In genomic region chr3:43894176-43895049, GRCh38 we compare ENCODE assay signal across 1 cellular context.
TF ChIP-seq lines count a peak whose summit lies in the region.

No MANE protein-coding gene starts in this region.

TF ChIP-seq in K562, 482 proteins besides CTCF, POLR2A, EP300 and RAD21 (continued from another document and continues in another):
- TF ChIP-seq PBX2 (CRISPR knock-in tag; IDR thresholded peaks at IDR 0.05; ENCODE audit: low read depth) (no peak), PBX2 (tag; conservative IDR thresholded peaks at IDR 0.05; ENCODE audit: low read depth) (no peak), IRF9 (tag; IDR thresholded peaks at IDR 0.05) (no peak), PHF8 (IDR thresholded peaks at IDR 0.05; ENCODE audit: borderline replicate concordance, low read length) (no peak), CXXC5 (CRISPR knock-in tag; IDR thresholded peaks at IDR 0.05) (peak; percentile 19; the same call in 1 of the 2 replicates), SIN3B (IDR thresholded peaks at IDR 0.05; ENCODE audit: low read depth) (no peak), BCLAF1 (IDR thresholded peaks at IDR 0.05; ENCODE audit: borderline replicate concordance in 1 of 2, control insufficient read depth in 1 of 2, low read depth in 2 of 2, low read length in 1 of 2) (no peak), NR2F6 (CRISPR knock-in tag; IDR thresholded peaks at IDR 0.05) (no peak), THRAP3 (IDR thresholded peaks at IDR 0.05; ENCODE audit: borderline replicate concordance) (no peak), JUN (IDR thresholded peaks at IDR 0.05; ENCODE audit: borderline replicate concordance, low read depth, low read length) (no peak), JUN (CRISPR knock-in tag; IDR thresholded peaks at IDR 0.05; ENCODE audit: borderline replicate concordance) (no peak), MED1 (CRISPR knock-in tag; IDR thresholded peaks at IDR 0.05; ENCODE audit: borderline replicate concordance) (no peak), ETV1 (tag; conservative IDR thresholded peaks at IDR 0.05; ENCODE audit: low read depth) (no peak), CREB3 (tag; conservative IDR thresholded peaks at IDR 0.05; ENCODE audit: low read depth) (no peak), ZC3H4 (CRISPR knock-in tag; IDR thresholded peaks at IDR 0.05; ENCODE audit: borderline replicate concordance) (no peak), MCM5 (IDR thresholded peaks at IDR 0.05; ENCODE audit: low read depth) (no peak), HNRNPL (IDR thresholded peaks at IDR 0.05; ENCODE audit: low read depth, low read length) (no peak), TEAD4 (IDR thresholded peaks at IDR 0.05; ENCODE audit: low read length) (no peak), TEAD4 (CRISPR knock-in tag; IDR thresholded peaks at IDR 0.05; ENCODE audit: borderline replicate concordance) (0 out of 2 replicates have a peak, but pooled peaks have one; percentile 79), FIP1L1 (IDR thresholded peaks at IDR 0.05; ENCODE audit: low read depth, low read length, poor library complexity, severe bottlenecking) (peak; percentile 41), IFI16 (CRISPR knock-in tag; IDR thresholded peaks at IDR 0.05) (no peak), KHSRP (IDR thresholded peaks at IDR 0.05) (no peak), ETV6 (IDR thresholded peaks at IDR 0.05; ENCODE audit: borderline replicate concordance in 1 of 2, low read depth in 2 of 2, low read length in 1 of 2) (no peak), ETV6 (CRISPR knock-in tag; IDR thresholded peaks at IDR 0.05; ENCODE audit: borderline replicate concordance) (peak; percentile 33; the same call in 1 of the 2 replicates), E2F6 (IDR thresholded peaks at IDR 0.05; ENCODE audit: borderline replicate concordance in 1 of 2, extremely low read depth in 1 of 2, insufficient read depth in 1 of 2, insufficient read length in 1 of 2, low read depth in 1 of 2, low read length in 1 of 2, poor library complexity in 1 of 2, severe bottlenecking in 1 of 2) (peak in 1 of 2 experiments; percentile 82), BHLHE40 (IDR thresholded peaks at IDR 0.05; ENCODE audit: low read length) (peak; percentile 67), ZNF583 (CRISPR knock-in tag; IDR thresholded peaks at IDR 0.05) (no peak), MYBL2 (IDR thresholded peaks at IDR 0.05; ENCODE audit: low read depth) (no peak), MYBL2 (CRISPR knock-in tag; IDR thresholded peaks at IDR 0.05; ENCODE audit: borderline replicate concordance) (no peak), CCNT2 (IDR thresholded peaks at IDR 0.05; ENCODE audit: borderline replicate concordance, extremely low read depth, insufficient read length, low read depth, low read length) (no peak), RNF219 (CRISPR knock-in tag; IDR thresholded peaks at IDR 0.05) (no peak), ZNF12 (CRISPR knock-in tag; IDR thresholded peaks at IDR 0.05) (no peak), SPI1 (IDR thresholded peaks at IDR 0.05; ENCODE audit: borderline replicate concordance, low read depth, low read length) (no peak), ZNF3 (CRISPR knock-in tag; IDR thresholded peaks at IDR 0.05) (no peak), CBFA2T3 (IDR thresholded peaks at IDR 0.05) (no peak), ATF3 (IDR thresholded peaks at IDR 0.05) (no peak), ATF3 (CRISPR knock-in tag; conservative IDR thresholded peaks at IDR 0.05) (no peak), PKNOX1 (IDR thresholded peaks at IDR 0.05) (no peak), ADNP (tag; IDR thresholded peaks at IDR 0.05) (no peak), EGR1 (conservative IDR thresholded peaks at IDR 0.05) (peak; percentile 85), ZNF384 (IDR thresholded peaks at IDR 0.05; ENCODE audit: low read depth, low read length) (no peak)
